ENCODE assay signal across 2 cellular contexts in the genomic region with DNA sequence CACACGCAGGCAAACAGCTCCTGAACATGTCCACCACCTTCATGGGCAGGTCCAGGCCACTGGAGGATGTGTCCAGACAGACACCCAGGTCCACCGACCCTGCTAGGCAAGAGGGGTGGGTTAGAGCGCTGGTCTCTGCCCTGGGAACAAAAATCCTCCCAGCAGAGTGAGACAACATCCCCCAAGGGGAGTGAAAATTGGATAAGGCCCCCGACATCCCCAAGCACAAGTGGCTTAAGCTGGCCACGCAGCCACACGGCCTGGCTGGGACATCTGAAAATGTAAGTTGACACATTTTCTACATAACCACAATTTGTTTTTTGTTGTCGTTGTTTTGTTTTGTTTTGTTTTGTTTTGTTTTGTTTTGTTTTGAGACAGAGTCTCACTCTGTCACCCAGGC. TPM values are rescaled to one million over a fixed set of nuclear protein-coding genes. Genes with fewer than 3 reads are reported as not detected.
"Had no signal": no experiment of that assay in that cellular context is flagged by ENCODE, and none has a peak within 500 bp of the region (broad histone marks: within the 10 kb centered on the region; RNA-seq: fewer than 3 reads in every experiment).

No MANE protein-coding gene starts in this region.

RNA-seq across cellular contexts. Expression of gene DEFB108B, which starts 30.1 kb away (rescaled TPM):
- total RNA-seq: G401, GM12878 had no signal
